ENCODE assay signal across 32 cellular contexts in the genomic region with DNA sequence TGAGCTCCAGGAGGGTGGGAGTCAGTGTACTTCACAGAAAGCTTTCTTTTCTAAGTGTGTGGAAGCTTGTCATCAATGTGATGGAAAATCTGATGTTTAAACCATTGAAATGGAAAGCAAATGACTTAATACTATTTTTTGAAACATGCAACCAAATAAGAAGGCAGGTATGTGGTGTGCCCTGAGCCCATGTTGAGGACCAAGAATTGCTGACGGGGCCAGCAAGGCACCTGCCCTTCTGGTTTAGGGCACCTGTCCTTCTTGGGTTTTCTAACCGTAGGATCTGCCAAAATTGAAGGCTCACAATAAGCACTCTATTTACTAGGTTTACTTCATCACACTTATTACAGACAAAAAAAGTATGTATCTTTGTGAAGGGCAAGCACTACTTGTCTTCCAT.
"Had no signal": no experiment of that assay in that cellular context is flagged by ENCODE, and none has a peak within 500 bp of the region (broad histone marks: within the 10 kb centered on the region; RNA-seq: fewer than 3 reads in every experiment).

No MANE protein-coding gene starts in this region.

- H3K4me1 ChIP-seq: adrenal gland, body of pancreas, breast epithelium had no signal

- H3K36me3 ChIP-seq: adrenal gland, brain microvascular endothelial cell, breast epithelium had no signal

- ATAC-seq: activated CD8-positive, alpha-beta T cell treated with anti-CD3 and anti-CD28 coated beads for 36 hours; activated naive CD4-positive, alpha-beta T cell treated with anti-CD3 and anti-CD28 coated beads, Interleukin-2, amount 50 U/mL, for 72 hours; activated T-cell treated with anti-CD3 and anti-CD28 coated beads, Interleukin-2, amount 50 U/mL, for 4 hours; activated T-cell treated with anti-CD3 and anti-CD28 coated beads, Interleukin-2, amount 50 U/mL, for 72 hours; activated T-helper 17 cell treated with anti-CD3 and anti-CD28 coated beads, Interleukin-2, amount 50 U/mL, for 72 hours; body of pancreas had no signal

- DNase-seq: activated B cell treated with CpG ODN at 0.5 μM for 24 hours; activated CD4-positive, alpha-beta memory T cell treated with anti-CD3 and anti-CD28 coated beads for 36 hours; activated CD4-positive, alpha-beta T cell treated with anti-CD3 and anti-CD28 coated beads for 4 hours; activated CD4-positive, alpha-beta T cell treated with anti-CD3 and anti-CD28 coated beads, Interleukin-2, amount 10 ng/mL, durations not matched to agents 24 days and 14 days; activated CD4-positive, alpha-beta T cell treated with anti-CD3 and anti-CD28 coated beads, Interleukin-2, amount 50 U/mL, for 1 hour; activated CD4-positive, alpha-beta T cell treated with anti-CD3 and anti-CD28 coated beads, Interleukin-2, amount 50 U/mL, for 4 hours; activated CD4-positive, CD25-positive, alpha-beta regulatory T cell treated with anti-CD3 and anti-CD28 coated beads, Interleukin-2, amount 50 U/mL, for 72 hours; activated CD8-positive, alpha-beta memory T cell treated with anti-CD3 and anti-CD28 coated beads, Interleukin-2, amount 50 U/mL, for 4 hours; activated CD8-positive, alpha-beta T cell treated with anti-CD3 and anti-CD28 coated beads for 36 hours; activated effector memory CD4-positive, alpha-beta T cell treated with anti-CD3 and anti-CD28 coated beads, Interleukin-2, amount 50 U/mL, for 16 hours; activated gamma-delta T cell treated with Interleukin-2 at 50 U/mL for 16 hours; activated naive CD4-positive, alpha-beta T cell; activated naive CD4-positive, alpha-beta T cell treated with anti-CD3 and anti-CD28 coated beads for 36 hours; activated naive CD4-positive, alpha-beta T cell treated with anti-CD3 and anti-CD28 coated beads, Interleukin-2, amount 50 U/mL, for 16 hours; activated naive CD8-positive, alpha-beta T cell treated with anti-CD3 and anti-CD28 coated beads for 36 hours; activated T-cell treated with anti-CD3 and anti-CD28 coated beads for 4 hours; activated T-cell treated with anti-CD3 and anti-CD28 coated beads, Interleukin-2, amount 50 U/mL, for 1 hour; activated T-cell treated with anti-CD3 and anti-CD28 coated beads, Interleukin-2, amount 50 U/mL, for 4 hours; activated T-cell treated with anti-CD3 and anti-CD28 coated beads, Interleukin-2, amount 50 U/mL, for 72 hours; adrenal gland; amniotic stem cell; aorta; body of pancreas; brain microvascular endothelial cell; central memory CD4-positive, alpha-beta T cell; T-helper 1 cell; T-helper 2 cell; T-helper 9 cell had no signal

- H3K27ac ChIP-seq: adrenal gland, body of pancreas, brain microvascular endothelial cell, breast epithelium, VCaP had no signal

- H3K9me3 ChIP-seq: adrenal gland, body of pancreas, breast epithelium had no signal

- H3K27me3 ChIP-seq: adrenal gland, body of pancreas, brain microvascular endothelial cell, breast epithelium had no signal

- H3K4me3 ChIP-seq: adrenal gland, body of pancreas, breast epithelium had no signal
